Comparison of ENCODE assay signal across 1 cellular context in genomic region chr20:54122189-54122588, GRCh38.
A peak's percentile ranks its signal among the peaks of the same experiment; 100 is the strongest.
TF ChIP-seq lines count a peak whose summit lies in the region.

No MANE protein-coding gene starts in this region.

TF ChIP-seq in A549, 52 proteins besides CTCF, POLR2A, EP300 and RAD21 (continued from another document):
- TF ChIP-seq HMGXB4 (CRISPR knock-in tag; IDR thresholded peaks at IDR 0.05; ENCODE audit: borderline replicate concordance): no peak
- peak; percentile 62; the same call in 1 of the 2 replicates for TF ChIP-seq EHF (CRISPR knock-in tag; IDR thresholded peaks at IDR 0.05)
- no peak for TF ChIP-seq BHLHE40 (IDR thresholded peaks at IDR 0.05; ENCODE audit: low read depth, low read length)
- TF ChIP-seq HEYL (CRISPR knock-in tag; IDR thresholded peaks at IDR 0.05): no peak
- no peak for TF ChIP-seq CEBPB (IDR thresholded peaks at IDR 0.05)
- 0 out of 2 replicates have a peak, but pooled peaks have one; percentile 7 for TF ChIP-seq MAX (IDR thresholded peaks at IDR 0.05)
- no peak for TF ChIP-seq EHMT2 (IDR thresholded peaks at IDR 0.05; ENCODE audit: low read depth)
- peak; percentile 77 for TF ChIP-seq FOSL2 (IDR thresholded peaks at IDR 0.05)
- TF ChIP-seq FOSL2 (CRISPR knock-in tag; IDR thresholded peaks at IDR 0.05): peak; percentile 92
- TF ChIP-seq TP53 (CRISPR knock-in tag; IDR thresholded peaks at IDR 0.05): no peak
- TF ChIP-seq REST (IDR thresholded peaks at IDR 0.05): no peak
- TF ChIP-seq CBX8 (IDR thresholded peaks at IDR 0.05): no peak
- no peak for TF ChIP-seq JUN (IDR thresholded peaks at IDR 0.05)
- no peak for TF ChIP-seq RNF2 (IDR thresholded peaks at IDR 0.05; ENCODE audit: borderline replicate concordance, low read depth)
- no peak for TF ChIP-seq TFCP2L1 (CRISPR knock-in tag; IDR thresholded peaks at IDR 0.05)
- TF ChIP-seq KDM1A (IDR thresholded peaks at IDR 0.05; ENCODE audit: low read depth): no peak
- no peak for TF ChIP-seq E2F6 (IDR thresholded peaks at IDR 0.05; ENCODE audit: borderline replicate concordance, low read depth)
- no peak for TF ChIP-seq PBX3 (IDR thresholded peaks at IDR 0.05)
- no peak for TF ChIP-seq MYC (IDR thresholded peaks at IDR 0.05; ENCODE audit: borderline replicate concordance, low read length)
- TF ChIP-seq JUNB (IDR thresholded peaks at IDR 0.05): peak; percentile 73
- peak; percentile 41 for TF ChIP-seq FOXS1 (CRISPR knock-in tag; IDR thresholded peaks at IDR 0.05)
- TF ChIP-seq GATA3 (IDR thresholded peaks at IDR 0.05; ENCODE audit: borderline replicate concordance): peak; percentile 47; the same call in 1 of the 2 replicates
- TF ChIP-seq FOSB (CRISPR knock-in tag; IDR thresholded peaks at IDR 0.05): no peak
- TF ChIP-seq RFX5 (IDR thresholded peaks at IDR 0.05): no peak
- TF ChIP-seq BCL3 (IDR thresholded peaks at IDR 0.05): no peak
- no peak for TF ChIP-seq SMC3 (IDR thresholded peaks at IDR 0.05)
- TF ChIP-seq KDM5A (IDR thresholded peaks at IDR 0.05): no peak
- TF ChIP-seq HOXB13 (CRISPR knock-in tag; IDR thresholded peaks at IDR 0.05; ENCODE audit: low read depth): peak; percentile 63; the same call in 1 of the 2 replicates
- no peak for TF ChIP-seq MAZ (IDR thresholded peaks at IDR 0.05; ENCODE audit: borderline replicate concordance, low read depth, low read length)
- no peak for TF ChIP-seq CBX2 (IDR thresholded peaks at IDR 0.05; ENCODE audit: borderline replicate concordance, low read depth)
- no peak for TF ChIP-seq NR3C1 (IDR thresholded peaks at IDR 0.05)
- no peak for TF ChIP-seq NPAS2 (CRISPR knock-in tag; IDR thresholded peaks at IDR 0.05; ENCODE audit: borderline replicate concordance)
- TF ChIP-seq ZSCAN20 (CRISPR knock-in tag; IDR thresholded peaks at IDR 0.05): 0 out of 2 replicates have a peak, but pooled peaks have one; percentile 1
- TF ChIP-seq PHF8 (IDR thresholded peaks at IDR 0.05; ENCODE audit: borderline replicate concordance, low read depth): no peak
- TF ChIP-seq HDAC2 (IDR thresholded peaks at IDR 0.05): no peak
- no peak for TF ChIP-seq ELK1 (IDR thresholded peaks at IDR 0.05; ENCODE audit: low read depth, low read length)
- no peak for TF ChIP-seq ZC3H11A (IDR thresholded peaks at IDR 0.05)
- TF ChIP-seq USF2 (IDR thresholded peaks at IDR 0.05): no peak
- no peak for TF ChIP-seq ZNF302 (CRISPR knock-in tag; IDR thresholded peaks at IDR 0.05)
- no peak for TF ChIP-seq POLR2AphosphoS2 (conservative IDR thresholded peaks at IDR 0.05; ENCODE audit: low read length)
- TF ChIP-seq HOXB5 (CRISPR knock-in tag; IDR thresholded peaks at IDR 0.05): 0 out of 2 replicates have a peak, but pooled peaks have one; percentile 28
- TF ChIP-seq HES2 (IDR thresholded peaks at IDR 0.05): no peak
- TF ChIP-seq NFE2L2 (conservative IDR thresholded peaks at IDR 0.05; ENCODE audit: low read length): no peak
- no peak for TF ChIP-seq RARB (CRISPR knock-in tag; IDR thresholded peaks at IDR 0.05)
- no peak for TF ChIP-seq ZFP36 (IDR thresholded peaks at IDR 0.05; ENCODE audit: borderline replicate concordance, partially characterized antibody)
- TF ChIP-seq ATOH8 (CRISPR knock-in tag; IDR thresholded peaks at IDR 0.05; ENCODE audit: low read depth): peak; percentile 84
